Comparison of ENCODE assay signal across 8 cellular contexts in the genomic region with DNA sequence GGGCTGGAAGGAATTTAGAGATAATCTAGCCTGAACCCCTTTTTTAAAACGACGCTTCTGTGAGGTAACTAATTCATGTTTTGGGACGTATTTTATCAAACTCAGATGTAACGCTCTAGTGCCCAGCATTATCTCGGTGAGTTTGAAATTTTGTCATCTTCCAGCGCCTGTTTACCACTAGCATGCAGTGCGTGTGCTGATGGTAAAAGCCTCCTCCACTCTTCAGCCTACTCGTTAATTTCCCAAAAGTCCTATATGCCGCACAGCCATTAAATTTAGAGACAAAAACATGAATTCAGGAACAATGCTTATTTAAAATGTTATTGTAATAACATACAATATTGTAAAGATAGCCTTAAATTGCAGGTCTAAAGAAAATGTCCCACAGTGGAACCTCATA. TPM values are rescaled to one million over a fixed set of nuclear protein-coding genes. Genes with fewer than 3 reads are reported as not detected.
A peak's percentile ranks its signal among the peaks of the same experiment; 100 is the strongest.
DNase-seq lines count a peak whose midpoint lies in the region; TF ChIP-seq lines count a peak whose summit lies in the region.

No MANE protein-coding gene starts in this region.

- H3K36me3 ChIP-seq in HUES48 (ENCODE audit: control insufficient read depth, insufficient read depth, low read length) (no peaks in the 10 kb centered on the region), breast epithelium (no peaks in the 10 kb centered on the region), muscle layer of duodenum (ENCODE audit: control insufficient read depth in 1 of 2, insufficient read depth in 2 of 2, low read length in 2 of 2) (no peaks in the 10 kb centered on the region)

- H3K27me3 ChIP-seq in HUES48 (ENCODE audit: control insufficient read depth, insufficient read depth, low read length) (peaks cover 43% of the 10 kb centered on the region), breast epithelium (no peaks in the 10 kb centered on the region), muscle layer of duodenum (ENCODE audit: low read depth, low read length) (no peaks in the 10 kb centered on the region)

- H3K27ac ChIP-seq in HUES48 (ENCODE audit: low read depth, low read length): no peak overlapping the region
- peak overlapping the region; percentile 99 for H3K27ac ChIP-seq in breast epithelium
- H3K27ac ChIP-seq in muscle layer of duodenum (ENCODE audit: low read length): peak overlapping the region; percentile 93

- H3K9me3 ChIP-seq in HUES48 (ENCODE audit: control insufficient read depth, insufficient read depth, low read length): no peaks in the 10 kb centered on the region
- H3K9me3 ChIP-seq in breast epithelium: no peaks in the 10 kb centered on the region
- no peaks in the 10 kb centered on the region for H3K9me3 ChIP-seq in muscle layer of duodenum (ENCODE audit: control insufficient read depth in 1 of 2, low read length in 2 of 2)

- H3K9ac ChIP-seq in HUES48 (ENCODE audit: low read depth, low read length): no peak overlapping the region

- no peak for TF ChIP-seq POLR2A in breast epithelium (IDR thresholded peaks at IDR 0.05)

- DNase-seq in Ammon's horn (ENCODE audit: low spot score) (peak; percentile 23), breast epithelium (ENCODE audit: low spot score in 2 of 2) (no peak), nucleus accumbens (lab: John Stamatoyannopoulos, UW) (no peak), DMS153 treated with DMSO at 0.1 percent for 48 hours (lab: John Stamatoyannopoulos, UW; ENCODE audit: unreplicated experiment) (no peak), middle frontal gyrus (ENCODE audit: extremely low spot score, low spot score) (no peak), GM03348 (ENCODE audit: low spot score) (no peak)

- intact Hi-C loops in breast epithelium (cut with DNase I; ENCODE audit: low total_unique reads): no loop called here

- H3K4me3 ChIP-seq in HUES48 (ENCODE audit: low read depth, low read length) (peak overlapping the region; percentile 84), breast epithelium (peak overlapping the region; percentile 79 to 91 (median 87)), muscle layer of duodenum (ENCODE audit: low read depth in 1 of 2, low read length in 2 of 2) (peak overlapping the region; percentile 90 to 98)

- no peak for TF ChIP-seq CTCF in breast epithelium (IDR thresholded peaks at IDR 0.05)

- H3K4me1 ChIP-seq in HUES48 (ENCODE audit: control insufficient read depth, insufficient read depth, low read length): peaks cover 30% of the 10 kb centered on the region
- peaks cover 0 to 7% of the 10 kb centered on the region in 2 donors for H3K4me1 ChIP-seq in breast epithelium
- H3K4me1 ChIP-seq in muscle layer of duodenum (ENCODE audit: control insufficient read depth in 1 of 2, insufficient read depth in 2 of 2, low read length in 2 of 2): peaks cover 14 to 36% of the 10 kb centered on the region in 2 donors

RNA-seq across cellular contexts. Expression of gene ZCCHC2, which starts 2.8 kb away (rescaled TPM):
- 10 to 100 TPM; 24.3 to 36.3 (median 26.2) TPM for total RNA-seq in breast epithelium
